In the genomic region with DNA sequence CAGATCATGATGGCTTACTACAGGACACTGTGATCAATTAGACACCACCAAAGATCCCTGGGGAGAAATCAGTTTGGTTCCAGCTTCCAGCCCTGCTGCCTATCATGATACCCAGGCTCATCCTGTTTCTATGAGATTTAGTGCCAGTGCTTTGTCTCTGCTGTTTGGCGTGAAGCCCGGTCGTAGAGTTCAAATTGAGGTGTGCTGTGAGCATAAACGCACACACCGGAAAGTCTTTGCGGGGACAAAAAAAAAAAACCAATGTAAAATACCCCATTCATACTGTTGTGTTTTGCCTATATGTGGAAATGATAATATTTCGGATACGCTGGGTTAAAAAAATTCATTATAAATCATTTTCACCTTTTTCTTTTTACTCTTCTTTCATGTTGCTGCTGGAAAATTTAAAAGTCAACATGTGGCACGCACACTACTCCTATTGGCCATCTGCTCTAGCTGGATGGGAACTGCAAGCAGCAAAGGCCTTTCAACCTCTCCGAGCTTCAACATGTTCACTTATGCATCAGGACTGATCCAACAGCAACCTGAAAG, we compare ENCODE assay signal across 1 cellular context.
TF ChIP-seq lines count a peak whose summit lies in the region.

No MANE protein-coding gene starts in this region.

TF ChIP-seq in IMR-90, 13 proteins besides CTCF, POLR2A, EP300 and RAD21:
- no peak for TF ChIP-seq MAFK (IDR thresholded peaks at IDR 0.05; ENCODE audit: low read depth, low read length)
- no peak for TF ChIP-seq CHD1 (IDR thresholded peaks at IDR 0.05; ENCODE audit: low read depth, low read length)
- no peak for TF ChIP-seq FOS (IDR thresholded peaks at IDR 0.05; ENCODE audit: low read depth, low read length)
- TF ChIP-seq SMC3 (IDR thresholded peaks at IDR 0.05; ENCODE audit: low read depth, low read length): no peak
- TF ChIP-seq, protein P1, sequence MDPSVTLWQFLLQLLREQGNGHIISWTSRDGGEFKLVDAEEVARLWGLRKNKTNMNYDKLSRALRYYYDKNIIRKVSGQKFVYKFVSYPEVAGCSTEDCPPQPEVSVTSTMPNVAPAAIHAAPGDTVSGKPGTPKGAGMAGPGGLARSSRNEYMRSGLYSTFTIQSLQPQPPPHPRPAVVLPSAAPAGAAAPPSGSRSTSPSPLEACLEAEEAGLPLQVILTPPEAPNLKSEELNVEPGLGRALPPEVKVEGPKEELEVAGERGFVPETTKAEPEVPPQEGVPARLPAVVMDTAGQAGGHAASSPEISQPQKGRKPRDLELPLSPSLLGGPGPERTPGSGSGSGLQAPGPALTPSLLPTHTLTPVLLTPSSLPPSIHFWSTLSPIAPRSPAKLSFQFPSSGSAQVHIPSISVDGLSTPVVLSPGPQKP (IDR thresholded peaks at IDR 0.05; ENCODE audit: borderline replicate concordance, low read depth, low read length): no peak
- no peak for TF ChIP-seq MAZ (IDR thresholded peaks at IDR 0.05; ENCODE audit: borderline replicate concordance, low read depth, low read length)
- TF ChIP-seq BHLHE40 (IDR thresholded peaks at IDR 0.05; ENCODE audit: low read depth, low read length): no peak
- no peak for TF ChIP-seq RFX5 (IDR thresholded peaks at IDR 0.05; ENCODE audit: low read depth, low read length)
- no peak for TF ChIP-seq USF2 (IDR thresholded peaks at IDR 0.05; ENCODE audit: low read depth, low read length)
- TF ChIP-seq RCOR1 (IDR thresholded peaks at IDR 0.05; ENCODE audit: insufficient replicate concordance, low read length): no peak
- no peak for TF ChIP-seq NFE2L2 (IDR thresholded peaks at IDR 0.05; ENCODE audit: low read depth, low read length)
- TF ChIP-seq CEBPB (IDR thresholded peaks at IDR 0.05; ENCODE audit: low read depth, low read length): no peak
- TF ChIP-seq MXI1 (IDR thresholded peaks at IDR 0.05; ENCODE audit: borderline replicate concordance, low read depth, low read length): no peak
